Comparison of ENCODE assay signal across 21 cellular contexts in the genomic region with DNA sequence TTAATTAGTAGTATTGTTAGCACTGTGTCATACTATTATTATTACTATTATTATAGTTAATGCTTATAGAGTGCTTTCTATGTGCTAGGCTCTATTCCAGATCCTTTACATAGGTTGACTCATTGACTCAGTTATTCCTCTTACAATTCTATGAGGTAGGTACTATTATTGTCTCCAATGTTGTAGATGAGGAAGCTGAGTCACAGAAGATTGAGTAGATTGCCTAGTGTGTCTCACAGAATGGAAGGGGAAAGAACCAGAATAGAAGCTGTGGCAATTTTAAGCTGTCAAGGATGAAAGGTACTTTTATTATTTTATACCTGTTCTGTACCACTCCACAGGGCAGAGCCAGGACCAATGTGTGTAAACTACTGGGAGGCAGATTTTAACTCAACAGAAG. TPM values are rescaled to one million over a fixed set of nuclear protein-coding genes. Genes with fewer than 3 reads are reported as not detected.
DNase-seq lines count a peak whose midpoint lies in the region; ATAC-seq, FAIRE-seq and TF ChIP-seq lines count a peak whose summit lies in the region.
"Had no signal": no experiment of that assay in that cellular context is flagged by ENCODE, and none has a peak within 500 bp of the region (broad histone marks: within the 10 kb centered on the region; RNA-seq: fewer than 3 reads in every experiment).

No MANE protein-coding gene starts in this region.

- H3K27ac ChIP-seq in keratinocyte (ENCODE audit: control insufficient read depth, insufficient read depth, low read length) (no peak overlapping the region), vagina (peak overlapping the region; percentile 98)
- H3K27ac ChIP-seq: BLaER1 treated with 17β-estradiol and CSF1 and Interleukin-3, amounts not matched to agents 10 nM and 100 nM; SJCRH30 had no signal

- ATAC-seq in activated T-cell treated with anti-CD3 and anti-CD28 coated beads, Interleukin-2, amount 50 U/mL, for 72 hours (replicated peaks in 1 of 2) = no peak
- no peak for ATAC-seq in HG02852 (IDR thresholded peaks at IDR 0.05; ENCODE audit: unreplicated experiment)
- no peak for ATAC-seq in GM18505 (IDR thresholded peaks at IDR 0.05; ENCODE audit: unreplicated experiment)
- ATAC-seq: heart left ventricle, T-helper 17 cell had no signal

- H3K9ac ChIP-seq in keratinocyte (ENCODE audit: control insufficient read depth, extremely low read depth, insufficient read depth, low read length) = no peak overlapping the region
- H3K9ac ChIP-seq: BLaER1 treated with 17β-estradiol and CSF1 and Interleukin-3, amounts not matched to agents 10 nM and 100 nM had no signal

- no peak overlapping the region for H2AFZ ChIP-seq in keratinocyte (ENCODE audit: control insufficient read depth, low read length)

- no peaks in the 10 kb centered on the region for H3K9me3 Mint-ChIP-seq in activated T-cell treated with anti-CD3 and anti-CD28 coated beads, Interleukin-2, amount 50 U/mL, for 72 hours

- H3K27me3 ChIP-seq in keratinocyte (ENCODE audit: control insufficient read depth, extremely low read depth, insufficient read depth, low read length) = no peaks in the 10 kb centered on the region
- H3K27me3 ChIP-seq in vagina = no peaks in the 10 kb centered on the region
- H3K27me3 ChIP-seq: BLaER1 treated with 17β-estradiol and CSF1 and Interleukin-3, amounts not matched to agents 10 nM and 100 nM; SJCRH30 had no signal

- FAIRE-seq in keratinocyte (lab: Jason Lieb, UNC) = peak; percentile 52
- FAIRE-seq: urothelium cell line had no signal

- dilution Hi-C loops in keratinocyte (cut with MboI; ENCODE audit: extremely low pct_ligation_motif_present, low sequenced_read_pairs) = no loop called here

- peaks cover 7% of the 10 kb centered on the region for H3K4me1 Mint-ChIP-seq in activated T-cell treated with anti-CD3 and anti-CD28 coated beads, Interleukin-2, amount 50 U/mL, for 72 hours (ENCODE audit: low read depth)

- H3K4me3 ChIP-seq in astrocyte of the spinal cord (ENCODE audit: low read depth, low read length) = no peak overlapping the region
- no peak overlapping the region for H3K4me3 ChIP-seq in keratinocyte (ENCODE audit: control insufficient read depth in 2 of 3, extremely low read depth in 1 of 3, insufficient read depth in 2 of 3, low read depth in 1 of 3, low read length in 3 of 3)
- H3K4me3 ChIP-seq in vagina = no peak overlapping the region
- H3K4me3 ChIP-seq: BLaER1 treated with 17β-estradiol and CSF1 and Interleukin-3, amounts not matched to agents 10 nM and 100 nM; heart left ventricle; SJCRH30 had no signal

- no peak for DNase-seq in activated T-cell treated with anti-CD3 and anti-CD28 coated beads, Interleukin-2, amount 50 U/mL, for 72 hours
- DNase-seq in activated T-cell treated with anti-CD3 and anti-CD28 coated beads, Interleukin-2, amount 50 U/mL, for 1 hour = no peak
- DNase-seq in astrocyte of the spinal cord (ENCODE audit: low read depth, low spot score) = peak; percentile 37
- peak; percentile 28 for DNase-seq in keratinocyte (ENCODE audit: low read depth, low spot score)
- no peak for DNase-seq in vagina (ENCODE audit: extremely low spot score in 2 of 2)
- DNase-seq in SKM-1 (lab: John Stamatoyannopoulos, UW; ENCODE audit: unreplicated experiment) = no peak
- DNase-seq: activated CD4-positive, alpha-beta T cell treated with anti-CD3 and anti-CD28 coated beads, Interleukin-2, amount 50 U/mL, for 4 hours; activated naive CD4-positive, alpha-beta T cell treated with Interleukin-2 at 50 U/mL for 16 hours; activated T-cell treated with anti-CD3 and anti-CD28 coated beads for 4 hours; amygdala; effector CD8-positive, alpha-beta T cell; heart left ventricle; NCI-H146; NCI-H774; SJCRH30; stimulated activated CD4-positive, alpha-beta T cell treated with anti-CD3 and anti-CD28 coated beads, Interleukin-12 subunit alpha, Interleukin-12 subunit beta, amount 100 ng/mL, for 4 hours; T-helper 17 cell had no signal

- H3K9me3 ChIP-seq in keratinocyte (ENCODE audit: control insufficient read depth, low read depth, low read length) (no peaks in the 10 kb centered on the region), vagina (no peaks in the 10 kb centered on the region)
- H3K9me3 ChIP-seq: BLaER1 treated with 17β-estradiol and CSF1 and Interleukin-3, amounts not matched to agents 10 nM and 100 nM; heart left ventricle; SJCRH30 had no signal

- in situ Hi-C loops in astrocyte of the spinal cord (cut with HindIII; ENCODE audit: low sequenced_read_pairs) = no loop called here

- no peaks in the 10 kb centered on the region for H3K36me3 ChIP-seq in keratinocyte (ENCODE audit: control insufficient read depth in 2 of 2, extremely low read depth in 1 of 2, insufficient read depth in 2 of 2, low read length in 2 of 2)
- no peaks in the 10 kb centered on the region for H3K36me3 ChIP-seq in vagina
- H3K36me3 ChIP-seq: BLaER1 treated with 17β-estradiol and CSF1 and Interleukin-3, amounts not matched to agents 10 nM and 100 nM had no signal

- peak overlapping the region in 1 of 2 donors; percentile 48 for H3K4me3 Mint-ChIP-seq in activated T-cell treated with anti-CD3 and anti-CD28 coated beads, Interleukin-2, amount 50 U/mL, for 72 hours
- H3K4me3 Mint-ChIP-seq: T-helper 17 cell had no signal

- no peaks in the 10 kb centered on the region for H3K9me1 ChIP-seq in keratinocyte (ENCODE audit: control insufficient read depth, extremely low read depth, insufficient read depth, low read length)

- no peak for TF ChIP-seq POLR2A in vagina (IDR thresholded peaks at IDR 0.05)
- no peak for TF ChIP-seq POLR2A in GM18505 (IDR thresholded peaks at IDR 0.05; ENCODE audit: borderline replicate concordance, extremely low read depth, insufficient read depth, insufficient read length)

- H3K36me3 Mint-ChIP-seq in activated T-cell treated with anti-CD3 and anti-CD28 coated beads, Interleukin-2, amount 50 U/mL, for 72 hours (ENCODE audit: insufficient read depth in 2 of 2) = no peaks in the 10 kb centered on the region

- TF ChIP-seq CTCF in astrocyte of the spinal cord (IDR thresholded peaks at IDR 0.05; ENCODE audit: low read depth, low read length) = no peak
- no peak for TF ChIP-seq CTCF in keratinocyte (optimal IDR thresholded peaks at IDR 0.05 in 1 of 3, IDR thresholded peaks at IDR 0.05 in 1 of 3, conservative IDR thresholded peaks at IDR 0.05 in 1 of 3; ENCODE audit: extremely low read depth in 1 of 3, insufficient read depth in 2 of 3, low read length in 3 of 3)
- no peak for TF ChIP-seq CTCF in vagina (IDR thresholded peaks at IDR 0.05)

- peak overlapping the region; percentile 17 for H3K27ac Mint-ChIP-seq in activated T-cell treated with anti-CD3 and anti-CD28 coated beads, Interleukin-2, amount 50 U/mL, for 72 hours
- H3K27ac Mint-ChIP-seq: T-helper 17 cell had no signal

- peaks cover 18% of the 10 kb centered on the region for H3K4me1 ChIP-seq in keratinocyte (ENCODE audit: control insufficient read depth, extremely low read depth, insufficient read depth, low read length)
- H3K4me1 ChIP-seq in vagina = peaks cover 12% of the 10 kb centered on the region

- H3K27me3 Mint-ChIP-seq in activated T-cell treated with anti-CD3 and anti-CD28 coated beads, Interleukin-2, amount 50 U/mL, for 72 hours (ENCODE audit: low read depth) = peaks cover 14% of the 10 kb centered on the region
- H3K27me3 Mint-ChIP-seq: T-helper 17 cell had no signal

- H3K79me2 ChIP-seq in keratinocyte (ENCODE audit: control insufficient read depth, insufficient read depth, low read length) = peaks cover 4% of the 10 kb centered on the region

- H3K4me2 ChIP-seq in keratinocyte (ENCODE audit: control insufficient read depth, extremely low read depth, insufficient read depth, low read depth, low read length) = no peak overlapping the region
- H3K4me2 ChIP-seq: BLaER1 treated with 17β-estradiol and CSF1 and Interleukin-3, amounts not matched to agents 10 nM and 100 nM had no signal

- H4K20me1 ChIP-seq in keratinocyte (ENCODE audit: control insufficient read depth, extremely low read depth, insufficient read depth, low read length) = no peaks in the 10 kb centered on the region
- H4K20me1 ChIP-seq: BLaER1 treated with 17β-estradiol and CSF1 and Interleukin-3, amounts not matched to agents 10 nM and 100 nM had no signal

- intact Hi-C loops in vagina (cut with DNase I) = loop anchor here (5.0 kb wide), 1 partner anchor 90 kb away; no protein-coding TSS in a partner anchor

RNA-seq across cellular contexts. Expression of gene TCEAL1, which starts 1.9 kb away (rescaled TPM):
- 1 to 10 TPM; 6.1 to 8.7 TPM for total RNA-seq in activated T-cell treated with anti-CD3 and anti-CD28 coated beads, Interleukin-2, amount 50 U/mL, for 72 hours
- 13.6 to 21.5 TPM (median 15.7 TPM) in 3 replicates for polyA plus RNA-seq in keratinocyte
- 10.8 TPM for polyA plus RNA-seq in keratinocyte (2011; ENCODE audit: low read depth)
- polyA plus RNA-seq in keratinocyte (2011; cell fraction: cytosol; rRNA removed) = 21.4 and 29.2 TPM in 2 replicates
- 19.1 and 23.7 TPM in 2 replicates for polyA plus RNA-seq in keratinocyte (2011; cell fraction: nucleus; rRNA removed)
- polyA plus RNA-seq in keratinocyte (2012; ENCODE audit: low replicate concordance) = 11.7 and 12.9 TPM in 2 replicates
- 1.6 to 3.6 TPM in 2 of 3 replicates, not detected in the other for polyA minus RNA-seq in keratinocyte
- polyA minus RNA-seq in keratinocyte (2011; cell fraction: cytosol; rRNA and poly(A)+ RNA removed) = 2.9 TPM
- polyA minus RNA-seq in keratinocyte (2011; cell fraction: nucleus; rRNA and poly(A)+ RNA removed) = 0.95 and 2.9 TPM in 2 replicates
- 93.1 TPM for total RNA-seq in vagina

RNA-seq across cellular contexts. Expression of gene TCEAL3, which starts 19.1 kb away (rescaled TPM):
- 1 to 10 TPM; 5.9 to 6.5 TPM for total RNA-seq in activated T-cell treated with anti-CD3 and anti-CD28 coated beads, Interleukin-2, amount 50 U/mL, for 72 hours
- polyA plus RNA-seq in keratinocyte = 16.3 to 29.3 TPM (median 28.1 TPM) in 3 replicates
- 15.8 TPM for polyA plus RNA-seq in keratinocyte (2011; ENCODE audit: low read depth)
- 20.5 and 30.1 TPM in 2 replicates for polyA plus RNA-seq in keratinocyte (2011; cell fraction: cytosol; rRNA removed)
- 11.8 and 12.0 TPM in 2 replicates for polyA plus RNA-seq in keratinocyte (2011; cell fraction: nucleus; rRNA removed)
- 20.0 and 53.5 TPM in 2 replicates for polyA plus RNA-seq in keratinocyte (2012; ENCODE audit: low replicate concordance)
- polyA minus RNA-seq in keratinocyte = 2.3 to 6.1 TPM (median 3.6 TPM) in 3 replicates
- polyA minus RNA-seq in keratinocyte (2011; cell fraction: cytosol; rRNA and poly(A)+ RNA removed) = 9.2 TPM
- 1.1 and 1.4 TPM in 2 replicates for polyA minus RNA-seq in keratinocyte (2011; cell fraction: nucleus; rRNA and poly(A)+ RNA removed)
- total RNA-seq in vagina = 32.7 TPM

RNA-seq across cellular contexts. Expression of gene TCEAL4, which starts 41.5 kb away (rescaled TPM):
- total RNA-seq in activated T-cell treated with anti-CD3 and anti-CD28 coated beads, Interleukin-2, amount 50 U/mL, for 72 hours = 10 to 100 TPM; 12.9 to 17.7 TPM
- 44.3 to 73.1 TPM (median 45.4 TPM) in 3 replicates for polyA plus RNA-seq in keratinocyte
- 78.9 TPM for polyA plus RNA-seq in keratinocyte (2011; ENCODE audit: low read depth)
- polyA plus RNA-seq in keratinocyte (2011; cell fraction: cytosol; rRNA removed) = 55.3 and 71.3 TPM in 2 replicates
- 45.1 and 61.9 TPM in 2 replicates for polyA plus RNA-seq in keratinocyte (2011; cell fraction: nucleus; rRNA removed)
- polyA plus RNA-seq in keratinocyte (2012; ENCODE audit: low replicate concordance) = 76.2 and 139 TPM in 2 replicates
- polyA minus RNA-seq in keratinocyte = 7.0 to 10.7 TPM (median 7.3 TPM) in 3 replicates
- 16.7 TPM for polyA minus RNA-seq in keratinocyte (2011; cell fraction: cytosol; rRNA and poly(A)+ RNA removed)
- polyA minus RNA-seq in keratinocyte (2011; cell fraction: nucleus; rRNA and poly(A)+ RNA removed) = 6.0 and 10.7 TPM in 2 replicates
- total RNA-seq in vagina = 140 TPM

RNA-seq across cellular contexts. Expression of gene MORF4L2, which starts 59.6 kb away (rescaled TPM):
- total RNA-seq in activated T-cell treated with anti-CD3 and anti-CD28 coated beads, Interleukin-2, amount 50 U/mL, for 72 hours = 100 to 1,000 TPM; 154 to 171 TPM
- 450 to 659 TPM (median 648 TPM) in 3 replicates for polyA plus RNA-seq in keratinocyte
- 350 TPM for polyA plus RNA-seq in keratinocyte (2011; ENCODE audit: low read depth)
- polyA plus RNA-seq in keratinocyte (2011; cell fraction: cytosol; rRNA removed) = 360 and 552 TPM in 2 replicates
- 590 and 762 TPM in 2 replicates for polyA plus RNA-seq in keratinocyte (2011; cell fraction: nucleus; rRNA removed)
- polyA plus RNA-seq in keratinocyte (2012; ENCODE audit: low replicate concordance) = 311 and 470 TPM in 2 replicates
- 76.9 to 236 TPM (median 205 TPM) in 3 replicates for polyA minus RNA-seq in keratinocyte
- 177 TPM for polyA minus RNA-seq in keratinocyte (2011; cell fraction: cytosol; rRNA and poly(A)+ RNA removed)
- 126 and 283 TPM in 2 replicates for polyA minus RNA-seq in keratinocyte (2011; cell fraction: nucleus; rRNA and poly(A)+ RNA removed)
- 170 TPM for total RNA-seq in vagina

Comparison
In these comparisons a context has a peak if more than half of its experiments do, and no peak if none do; other contexts are left out.
1. DNase-seq: peak in astrocyte of the spinal cord (single experiment) and keratinocyte (single experiment); none in activated T-cell treated with anti-CD3 and anti-CD28 coated beads, Interleukin-2, amount 50 U/mL, for 72 hours (0 of 2), activated T-cell treated with anti-CD3 and anti-CD28 coated beads, Interleukin-2, amount 50 U/mL, for 1 hour (single experiment), vagina (0 of 2) and SKM-1 (single experiment).